8 cellular contexts compared by ENCODE assay signal in the genomic region with DNA sequence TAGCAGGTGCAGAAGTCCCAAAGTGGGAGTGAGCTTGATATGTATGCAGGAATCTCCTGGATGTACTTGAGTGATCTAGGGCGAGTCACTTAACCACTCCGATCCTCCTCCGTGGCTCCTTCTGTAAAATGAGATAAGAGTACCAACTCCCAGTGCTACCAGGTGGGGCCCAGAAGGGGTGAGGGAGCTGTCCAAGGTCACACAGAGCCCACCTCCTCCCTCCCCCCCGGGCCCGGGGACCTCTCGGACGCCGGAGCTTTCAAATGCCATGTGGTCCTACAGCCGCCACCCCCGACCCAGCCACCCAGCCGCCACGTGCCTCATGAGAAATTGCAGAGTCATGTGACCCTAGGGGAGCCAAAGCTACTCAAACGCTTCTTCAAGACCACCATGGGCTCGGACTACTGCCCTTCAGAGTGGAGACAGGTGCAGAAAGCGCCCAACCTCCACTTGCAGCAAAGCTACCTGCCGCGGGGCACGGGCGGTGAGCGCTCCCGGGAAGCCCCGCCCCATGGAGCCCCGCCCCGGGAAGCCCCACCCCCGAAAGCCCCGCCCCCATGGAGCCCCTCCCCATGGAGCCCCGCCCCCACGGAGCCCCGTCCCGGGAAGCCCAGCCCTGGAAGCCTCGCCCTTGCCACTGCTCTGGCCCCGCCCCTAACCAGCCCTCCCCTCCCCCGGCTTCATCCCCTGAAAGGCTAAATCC. TPM values are rescaled to one million over a fixed set of nuclear protein-coding genes. Genes with fewer than 3 reads are reported as not detected.
DNase-seq lines count a peak whose midpoint lies in the region; ATAC-seq and TF ChIP-seq lines count a peak whose summit lies in the region.

No MANE protein-coding gene starts in this region.

- H3K27ac Mint-ChIP-seq in naive B cell, result peak overlapping the region in 2 of 6 donors; percentile 5 to 68

- H3K9ac ChIP-seq in mammary epithelial cell (ENCODE audit: insufficient read depth, low read length), result no peak overlapping the region

- TF ChIP-seq POLR2A in spleen (IDR thresholded peaks at IDR 0.05), result no peak

- H3K4me1 ChIP-seq in mammary epithelial cell (ENCODE audit: insufficient read depth, low read length) (peaks cover 7% of the 10 kb centered on the region), spleen (peaks cover under 1 to 40% (median 17%) of the 10 kb centered on the region in 6 donors)

- H3K36me3 Mint-ChIP-seq in naive B cell, result peaks cover 0 to 9% of the 10 kb centered on the region in 2 donors

- no peaks in the 10 kb centered on the region for H3K9me3 ChIP-seq in mammary epithelial cell (replicated peaks; ENCODE audit: insufficient read depth, low read length)
- H3K9me3 ChIP-seq in spleen, result no peaks in the 10 kb centered on the region

- dilution Hi-C loops in mammary epithelial cell (cut with HindIII; ENCODE audit: low sequenced_read_pairs), result no loop called here

- H4K20me1 ChIP-seq in mammary epithelial cell (ENCODE audit: insufficient read depth, low read length), result no peaks in the 10 kb centered on the region

- intact Hi-C loops in mammary epithelial cell (cut with micrococcal nuclease) (no loop called here), spleen (cut with DNase I; ENCODE audit: low total_unique reads) (no loop called here)

- in situ Hi-C loops in mammary epithelial cell (cut with MboI; ENCODE audit: low sequenced_read_pairs in 2 of 2), result no loop called here

- H3K4me2 ChIP-seq in mammary epithelial cell (ENCODE audit: insufficient read depth, low read depth, low read length), result no peak overlapping the region

- no peak for TF ChIP-seq CTCF in mammary epithelial cell (conservative IDR thresholded peaks at IDR 0.05 in 1 of 2, IDR thresholded peaks at IDR 0.05 in 1 of 2; ENCODE audit: extremely low read depth in 1 of 2, insufficient read depth in 1 of 2, low read depth in 1 of 2, low read length in 2 of 2)
- no peak for TF ChIP-seq CTCF in spleen (IDR thresholded peaks at IDR 0.05 in 8 of 11, conservative IDR thresholded peaks at IDR 0.05 in 3 of 11)

- H3K27me3 ChIP-seq in mammary epithelial cell (ENCODE audit: insufficient read depth, low read length), result no peaks in the 10 kb centered on the region
- peaks cover 0 to 73% (median 14%) of the 10 kb centered on the region in 7 donors for H3K27me3 ChIP-seq in spleen (replicated peaks in 1 of 7)

- H3K4me1 Mint-ChIP-seq in naive B cell, result peaks cover 13 to 23% (median 18%) of the 10 kb centered on the region in 3 donors

- no peak overlapping the region for H3K4me3 ChIP-seq in mammary epithelial cell (replicated peaks in 1 of 3; ENCODE audit: insufficient read depth in 1 of 3, low read depth in 2 of 3, low read length in 3 of 3)
- peak overlapping the region in 2 of 8 donors; percentile 7 to 45 for H3K4me3 ChIP-seq in spleen

- H3K4me3 Mint-ChIP-seq in naive B cell, result peak overlapping the region in 5 of 8 donors; percentile 23 to 80 (median 51)

- CTCF ChIA-PET in mammary epithelial cell (lab: Charles Lee; ENCODE audit: low non-redundant PET), result no interaction called here

- no peaks in the 10 kb centered on the region for H3K79me2 ChIP-seq in mammary epithelial cell (ENCODE audit: insufficient read depth, low read length)

- peaks cover 23 to 75% (median 59%) of the 10 kb centered on the region in 3 donors for H3K27me3 Mint-ChIP-seq in naive B cell

- H2AFZ ChIP-seq in mammary epithelial cell (ENCODE audit: low read depth, low read length), result peak overlapping the region; percentile 10

- H3K9me3 Mint-ChIP-seq in naive B cell, result peaks cover 0 to 10% (median 2%) of the 10 kb centered on the region in 7 donors

- H3K36me3 ChIP-seq in mammary epithelial cell (ENCODE audit: insufficient read depth, low read length) (no peaks in the 10 kb centered on the region), spleen (no peaks in the 10 kb centered on the region)

- no peak overlapping the region for H3K27ac ChIP-seq in mammary epithelial cell (ENCODE audit: insufficient read depth, low read depth, low read length)
- H3K27ac ChIP-seq in spleen, result peak overlapping the region in 2 of 8 donors; percentile 5 to 45

- WGBS in mammary epithelial cell (ENCODE audit: low coverage, missing lambda C conversion rate), result 17% methylated on average over 12 of the region's 33 CpGs
- 2 to 9% (median 6%) methylated on average over 14 to 33 of the region's 33 CpGs for WGBS in spleen, 5 donors

- ATAC-seq in naive B cell (ENCODE audit: low read depth in 2 of 2), result peak; percentile 21 to 36

- peak; percentile 81 for DNase-seq in NCI-H748 (lab: John Stamatoyannopoulos, UW; ENCODE audit: unreplicated experiment)
- no peak for DNase-seq in NCI-H748 treated with DMSO at 0.1 percent for 48 hours (lab: John Stamatoyannopoulos, UW)
- peak; percentile 65 for DNase-seq in NCI-H2171 (lab: John Stamatoyannopoulos, UW)
- no peak for DNase-seq in mammary epithelial cell
- DNase-seq in naive B cell, result no peak
- DNase-seq in mucosa of gallbladder (ENCODE audit: low spot score), result no peak
- DNase-seq in cerebellar cortex (ENCODE audit: low spot score), result no peak
- no peak for DNase-seq in spleen

- no TSS peak for BruUV-seq in mammary epithelial cell (replicated peaks; lab: Mats Ljungman, UMichigan)

RNA-seq across cellular contexts. Expression of a gene that starts 10.1 kb away (rescaled TPM):
- 10 to 100 TPM; 21.7 to 22.0 TPM for total RNA-seq in mammary epithelial cell
- polyA plus RNA-seq in mammary epithelial cell, result 16.6 TPM
- 55.9 TPM for polyA minus RNA-seq in mammary epithelial cell
- 1 to 10 TPM in 5 of 6 donors, under 1 TPM in 1; 0.94 to 3.5 (median 1.6) TPM for polyA plus RNA-seq in naive B cell (ENCODE audit: low read depth in 6 of 6)
- total RNA-seq in mucosa of gallbladder, result 87.6 TPM
- 10 to 100 TPM; 22.8 to 50.5 (median 43.6) TPM for total RNA-seq in spleen
- 10 to 100 TPM; 23.8 to 44.6 (median 30.6) TPM for polyA plus RNA-seq in spleen

RNA-seq across cellular contexts. Expression of a gene that starts 16.6 kb away (rescaled TPM):
- total RNA-seq in mammary epithelial cell (10 to 100 TPM; 10.2 to 15.7 TPM), mucosa of gallbladder (30.0 TPM), spleen (100 to 1,000 TPM in 6 of 7 donors, 10 to 100 TPM in 1; 76.9 to 166 (median 131) TPM)
- polyA plus RNA-seq in mammary epithelial cell (19.6 TPM), naive B cell (ENCODE audit: low read depth in 6 of 6) (1 to 10 TPM; 5.0 to 8.9 (median 6.7) TPM), spleen (100 to 1,000 TPM in 1 of 3 donors, 10 to 100 TPM in 2; 25.1 to 106 (median 68.5) TPM)
- 22.2 TPM for polyA minus RNA-seq in mammary epithelial cell

RNA-seq across cellular contexts. Expression of a gene that starts 17.0 kb away (rescaled TPM):
- 1 to 10 TPM; 5.7 to 6.8 TPM for total RNA-seq in mammary epithelial cell
- 2.1 TPM for polyA plus RNA-seq in mammary epithelial cell
- polyA minus RNA-seq in mammary epithelial cell, result not detected
- polyA plus RNA-seq in naive B cell (ENCODE audit: low read depth in 6 of 6), result 1 to 10 TPM in 3 of 6 donors, under 1 TPM in 3; 0.52 to 4.4 (median 1.2) TPM
- total RNA-seq in mucosa of gallbladder, result 8.2 TPM
- total RNA-seq in spleen, result 1 to 10 TPM; 2.3 to 9.6 (median 5.2) TPM
- polyA plus RNA-seq in spleen, result 1 to 10 TPM; 3.4 to 7.8 (median 4.0) TPM

RNA-seq across cellular contexts. Expression of a gene that starts 29.7 kb away (rescaled TPM):
- total RNA-seq in mammary epithelial cell (100 to 1,000 TPM; 100 to 118 TPM), mucosa of gallbladder (157 TPM), spleen (100 to 1,000 TPM; 125 to 225 (median 151) TPM)
- polyA plus RNA-seq in mammary epithelial cell (48.1 TPM), naive B cell (ENCODE audit: low read depth in 6 of 6) (1 to 10 TPM; 4.1 to 9.6 (median 6.6) TPM), spleen (100 to 1,000 TPM in 2 of 3 donors, 10 to 100 TPM in 1; 51.0 to 142 (median 130) TPM)
- polyA minus RNA-seq in mammary epithelial cell, result 150 TPM

Comparison
In these comparisons a context has a peak if more than half of its experiments do, and no peak if none do; other contexts are left out.
1. DNase-seq: peak in NCI-H748 (single experiment) and NCI-H2171 (single experiment); none in NCI-H748 treated with DMSO at 0.1 percent for 48 hours (single experiment), mammary epithelial cell (single experiment), naive B cell (single experiment), mucosa of gallbladder (single experiment), cerebellar cortex (single experiment) and spleen (single experiment).